In the genomic region with DNA sequence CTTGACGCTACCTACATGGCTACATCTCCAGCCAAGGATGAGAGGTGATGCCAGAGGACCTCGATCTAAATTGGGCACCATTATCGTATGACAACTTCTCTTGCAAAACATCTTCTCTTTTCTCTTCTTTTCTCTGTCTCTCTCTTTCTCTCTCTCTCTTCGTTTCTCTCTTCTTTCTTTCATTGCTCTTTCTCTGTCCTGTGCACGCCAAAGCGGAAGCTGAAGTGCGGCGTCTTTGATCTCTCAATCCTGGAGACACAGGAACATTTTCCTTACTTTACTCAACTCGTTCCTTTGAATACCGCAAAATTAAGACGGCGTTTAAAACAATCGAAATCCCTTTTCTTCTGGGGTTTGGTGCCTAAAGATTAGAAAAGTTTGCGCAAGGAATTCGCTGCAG, we compare ENCODE assay signal across 1 cellular context.
TF ChIP-seq lines count a peak whose summit lies in the region.

No MANE protein-coding gene starts in this region.

TF ChIP-seq in GM23338, 12 proteins besides CTCF, POLR2A, EP300 and RAD21 (continued from another document):
- TF ChIP-seq, protein P1, sequence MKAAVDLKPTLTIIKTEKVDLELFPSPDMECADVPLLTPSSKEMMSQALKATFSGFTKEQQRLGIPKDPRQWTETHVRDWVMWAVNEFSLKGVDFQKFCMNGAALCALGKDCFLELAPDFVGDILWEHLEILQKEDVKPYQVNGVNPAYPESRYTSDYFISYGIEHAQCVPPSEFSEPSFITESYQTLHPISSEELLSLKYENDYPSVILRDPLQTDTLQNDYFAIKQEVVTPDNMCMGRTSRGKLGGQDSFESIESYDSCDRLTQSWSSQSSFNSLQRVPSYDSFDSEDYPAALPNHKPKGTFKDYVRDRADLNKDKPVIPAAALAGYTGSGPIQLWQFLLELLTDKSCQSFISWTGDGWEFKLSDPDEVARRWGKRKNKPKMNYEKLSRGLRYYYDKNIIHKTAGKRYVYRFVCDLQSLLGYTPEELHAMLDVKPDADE (IDR thresholded peaks at IDR 0.05): no peak
- no peak for TF ChIP-seq POLR2AphosphoS5 (IDR thresholded peaks at IDR 0.05; ENCODE audit: low read depth)
- no peak for TF ChIP-seq NANOG (IDR thresholded peaks at IDR 0.05; ENCODE audit: borderline replicate concordance)
TF ChIP-seq in GM23338: peak in this region for 0.
